In the genomic region with DNA sequence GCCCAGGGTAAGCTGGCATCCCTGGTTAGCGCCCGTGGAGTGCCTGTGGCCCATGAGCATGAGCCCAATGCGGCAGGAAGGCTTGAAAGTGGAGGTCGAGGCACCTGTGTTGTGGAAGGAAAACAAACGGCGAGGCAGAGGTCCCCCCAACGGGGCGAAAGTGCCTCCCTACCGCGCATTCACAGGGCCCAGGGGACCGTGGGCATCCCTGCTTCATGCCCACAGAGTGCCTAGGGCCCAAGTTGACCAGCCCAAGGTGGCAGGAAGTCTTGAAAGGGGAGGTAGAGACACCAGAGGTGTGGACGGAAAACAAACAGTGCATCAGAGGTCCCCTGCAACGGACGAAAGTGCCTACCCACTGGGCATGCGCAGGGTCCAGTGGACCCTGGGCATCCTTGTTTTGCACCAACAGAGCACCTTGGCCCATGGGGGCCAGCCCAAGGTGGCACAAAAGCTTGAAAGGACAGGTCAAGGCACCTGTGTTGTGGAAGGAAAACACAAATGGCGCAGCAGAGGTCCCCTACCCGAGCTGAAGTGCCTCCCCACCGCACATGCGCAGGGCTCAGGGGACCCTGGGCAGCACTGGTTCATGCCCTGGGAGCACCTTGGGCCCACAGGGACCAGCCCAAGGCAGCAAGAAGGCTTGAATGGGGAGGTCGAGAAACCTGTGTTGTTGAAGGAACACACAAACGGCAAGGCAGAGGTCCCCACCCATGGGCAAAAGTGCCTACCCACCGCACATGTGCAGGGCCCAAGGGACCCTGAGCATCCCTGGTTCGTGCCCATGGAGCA, we compare ENCODE assay signal across 13 cellular contexts.
DNase-seq lines count a peak whose midpoint lies in the region; ATAC-seq and TF ChIP-seq lines count a peak whose summit lies in the region.
"Had no signal": no experiment of that assay in that cellular context is flagged by ENCODE, and none has a peak within 500 bp of the region (broad histone marks: within the 10 kb centered on the region; RNA-seq: fewer than 3 reads in every experiment).

No MANE protein-coding gene starts in this region.

- DNase-seq in SK-N-SH (peak; percentile 2), WTC11 (ENCODE audit: low spot score) (peak; percentile 4), right atrium auricular region (ENCODE audit: low spot score) (peak; percentile 34), midbrain (lab: John Stamatoyannopoulos, UW) (no peak)
- DNase-seq in stimulated activated naive B cell treated with anti-CD40 and anti-IgM and Interleukin-4, amounts not matched to agents 10 μg/mL and 1 μg/mL and 100 μg/mL, for 72 hours, result peak; percentile 0
- DNase-seq: OCI-M1; stimulated activated CD4-positive, alpha-beta T cell treated with anti-CD3 and anti-CD28 coated beads, Interleukin-1b, Interleukin-23, amount 100 ng/mL, for 48 hours had no signal

- no peaks in the 10 kb centered on the region for H3K9me2 ChIP-seq in SK-N-SH

- H3K27ac ChIP-seq in SK-N-SH (ENCODE audit: low read depth in 2 of 2, low read length in 1 of 2), result no peak overlapping the region
- no peak overlapping the region for H3K27ac ChIP-seq in right atrium auricular region
- H3K27ac ChIP-seq: 22Rv1, neutrophil had no signal

- no peak overlapping the region for H3K4me3 Mint-ChIP-seq in WTC11
- no peak overlapping the region for H3K4me3 Mint-ChIP-seq in stimulated activated naive B cell treated with anti-CD40 and anti-IgM and Interleukin-4, amounts not matched to agents 10 μg/mL and 1 μg/mL and 100 μg/mL, for 72 hours
- H3K4me3 Mint-ChIP-seq: stimulated activated naive CD8-positive, alpha-beta T cell treated with anti-CD3 and anti-CD28 coated beads, Interleukin-15, amount 100 ng/mL, for 72 hours had no signal

- H3K27me3 Mint-ChIP-seq in WTC11 (ENCODE audit: low read depth), result peaks cover 8% of the 10 kb centered on the region
- no peaks in the 10 kb centered on the region for H3K27me3 Mint-ChIP-seq in stimulated activated naive B cell treated with anti-CD40 and anti-IgM and Interleukin-4, amounts not matched to agents 10 μg/mL and 1 μg/mL and 100 μg/mL, for 72 hours
- H3K27me3 Mint-ChIP-seq: stimulated activated naive CD8-positive, alpha-beta T cell treated with anti-CD3 and anti-CD28 coated beads, Interleukin-15, amount 100 ng/mL, for 72 hours had no signal

- H3K79me2 ChIP-seq in SK-N-SH (ENCODE audit: insufficient read depth), result no peaks in the 10 kb centered on the region

- WGBS in SK-N-SH (ENCODE audit: low lambda C conversion rate), result 13% methylated on average over 18 of the region's 23 CpGs

- H4K20me1 ChIP-seq in SK-N-SH (ENCODE audit: insufficient read depth), result no peaks in the 10 kb centered on the region

- TF ChIP-seq RAD21 in SK-N-SH (IDR thresholded peaks at IDR 0.05; ENCODE audit: low read length), result no peak

- H3K9me3 Mint-ChIP-seq in WTC11, result peaks cover 44% of the 10 kb centered on the region
- H3K9me3 Mint-ChIP-seq in stimulated activated naive B cell treated with anti-CD40 and anti-IgM and Interleukin-4, amounts not matched to agents 10 μg/mL and 1 μg/mL and 100 μg/mL, for 72 hours, result peaks cover 22 to 37% of the 10 kb centered on the region in 2 donors

- H3K27me3 ChIP-seq in SK-N-SH (ENCODE audit: insufficient read depth) (peaks cover 14% of the 10 kb centered on the region; the same call in 1 of the 2 replicates), right atrium auricular region (no peaks in the 10 kb centered on the region)
- H3K27me3 ChIP-seq: neutrophil had no signal

- H3K36me3 Mint-ChIP-seq in WTC11, result peaks cover 61% of the 10 kb centered on the region
- H3K36me3 Mint-ChIP-seq in stimulated activated naive B cell treated with anti-CD40 and anti-IgM and Interleukin-4, amounts not matched to agents 10 μg/mL and 1 μg/mL and 100 μg/mL, for 72 hours, result peaks cover 5 to 9% of the 10 kb centered on the region in 2 donors

- H3K27ac Mint-ChIP-seq in WTC11, result no peak overlapping the region
- no peak overlapping the region for H3K27ac Mint-ChIP-seq in stimulated activated naive B cell treated with anti-CD40 and anti-IgM and Interleukin-4, amounts not matched to agents 10 μg/mL and 1 μg/mL and 100 μg/mL, for 72 hours
- H3K27ac Mint-ChIP-seq: stimulated activated naive CD8-positive, alpha-beta T cell treated with anti-CD3 and anti-CD28 coated beads, Interleukin-15, amount 100 ng/mL, for 72 hours had no signal

- TF ChIP-seq CTCF in SK-N-SH (IDR thresholded peaks at IDR 0.05) (no peak), WTC11 (IDR thresholded peaks at IDR 0.05) (no peak), right atrium auricular region (IDR thresholded peaks at IDR 0.05) (no peak)

- no peak overlapping the region for H2AFZ ChIP-seq in SK-N-SH (ENCODE audit: low read depth)

- no peaks in the 10 kb centered on the region for H3K4me1 ChIP-seq in SK-N-SH (ENCODE audit: control insufficient read depth in 1 of 2, insufficient read depth in 2 of 2, low read depth in 1 of 2, low read length in 1 of 2)
- no peaks in the 10 kb centered on the region for H3K4me1 ChIP-seq in right atrium auricular region

- POLR2A ChIA-PET in SK-N-SH (lab: Yijun Ruan, JAX) (no interaction called here), WTC11 (lab: Charles Lee) (no interaction called here)

- ATAC-seq in SK-N-SH treated with all-trans-retinoic acid at 6 μM for 48 hours (no peak), WTC11 (no peak), HG02623 (IDR thresholded peaks at IDR 0.05; ENCODE audit: unreplicated experiment) (no peak), GM21447 (IDR thresholded peaks at IDR 0.05; ENCODE audit: unreplicated experiment) (no peak)
- no peak for ATAC-seq in stimulated activated naive B cell treated with anti-CD40 and anti-IgM and Interleukin-4, amounts not matched to agents 10 μg/mL and 1 μg/mL and 100 μg/mL, for 72 hours (replicated peaks)
- ATAC-seq: stimulated activated naive CD8-positive, alpha-beta T cell treated with anti-CD3 and anti-CD28 coated beads, Interleukin-15, amount 100 ng/mL, for 72 hours had no signal

- no peaks in the 10 kb centered on the region for H3K36me3 ChIP-seq in SK-N-SH (replicated peaks in 1 of 2; ENCODE audit: control insufficient read depth in 1 of 2, insufficient read depth in 2 of 2, low read length in 1 of 2)
- no peaks in the 10 kb centered on the region for H3K36me3 ChIP-seq in right atrium auricular region
- H3K36me3 ChIP-seq: neutrophil had no signal

- H3K9me3 ChIP-seq in SK-N-SH, result no peaks in the 10 kb centered on the region
- H3K9me3 ChIP-seq in right atrium auricular region, result no peaks in the 10 kb centered on the region

- no peak for TF ChIP-seq EP300 in SK-N-SH (IDR thresholded peaks at IDR 0.05; ENCODE audit: borderline replicate concordance in 1 of 2, low read depth in 1 of 2, low read length in 1 of 2)

- CTCF ChIA-PET in SK-N-SH (lab: Yijun Ruan, JAX) (no interaction called here), WTC11 (lab: Charles Lee) (no interaction called here)

- H3K4me3 ChIP-seq in SK-N-SH (ENCODE audit: low read depth in 2 of 2, low read length in 1 of 2) (no peak overlapping the region), right atrium auricular region (no peak overlapping the region)

- no peak overlapping the region for H3K4me2 ChIP-seq in SK-N-SH

- H3K9ac ChIP-seq in SK-N-SH, result no peak overlapping the region

- H3K4me1 Mint-ChIP-seq in WTC11, result no peaks in the 10 kb centered on the region
- H3K4me1 Mint-ChIP-seq in stimulated activated naive B cell treated with anti-CD40 and anti-IgM and Interleukin-4, amounts not matched to agents 10 μg/mL and 1 μg/mL and 100 μg/mL, for 72 hours, result no peaks in the 10 kb centered on the region
- H3K4me1 Mint-ChIP-seq: stimulated activated naive CD8-positive, alpha-beta T cell treated with anti-CD3 and anti-CD28 coated beads, Interleukin-15, amount 100 ng/mL, for 72 hours had no signal

- no peaks in the 10 kb centered on the region for H3F3A ChIP-seq in SK-N-SH (replicated peaks; ENCODE audit: insufficient read depth)

TF ChIP-seq in SK-N-SH, 30 proteins besides CTCF, POLR2A, EP300 and RAD21 (continues in another document):
- TF ChIP-seq, protein P1, sequence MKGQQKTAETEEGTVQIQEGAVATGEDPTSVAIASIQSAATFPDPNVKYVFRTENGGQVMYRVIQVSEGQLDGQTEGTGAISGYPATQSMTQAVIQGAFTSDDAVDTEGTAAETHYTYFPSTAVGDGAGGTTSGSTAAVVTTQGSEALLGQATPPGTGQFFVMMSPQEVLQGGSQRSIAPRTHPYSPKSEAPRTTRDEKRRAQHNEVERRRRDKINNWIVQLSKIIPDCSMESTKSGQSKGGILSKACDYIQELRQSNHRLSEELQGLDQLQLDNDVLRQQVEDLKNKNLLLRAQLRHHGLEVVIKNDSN (IDR thresholded peaks at IDR 0.05; ENCODE audit: borderline replicate concordance, low read depth), result no peak
- TF ChIP-seq FOXJ3 (CRISPR knock-in tag; IDR thresholded peaks at IDR 0.05), result no peak
- no peak for TF ChIP-seq ELF1 (IDR thresholded peaks at IDR 0.05)

TF ChIP-seq in SK-N-SH treated with all-trans-retinoic acid at 6 μM for 48 hours, 23 proteins besides CTCF, POLR2A, EP300 and RAD21 (continues in another document):
- TF ChIP-seq ZFP30 (CRISPR knock-in tag; IDR thresholded peaks at IDR 0.05) (no peak), RARB (CRISPR knock-in tag; IDR thresholded peaks at IDR 0.05) (no peak), ISL1 (CRISPR knock-in tag; IDR thresholded peaks at IDR 0.05) (no peak)

TF ChIP-seq in WTC11, 78 proteins besides CTCF, POLR2A, EP300 and RAD21:
- TF ChIP-seq, protein P2, sequence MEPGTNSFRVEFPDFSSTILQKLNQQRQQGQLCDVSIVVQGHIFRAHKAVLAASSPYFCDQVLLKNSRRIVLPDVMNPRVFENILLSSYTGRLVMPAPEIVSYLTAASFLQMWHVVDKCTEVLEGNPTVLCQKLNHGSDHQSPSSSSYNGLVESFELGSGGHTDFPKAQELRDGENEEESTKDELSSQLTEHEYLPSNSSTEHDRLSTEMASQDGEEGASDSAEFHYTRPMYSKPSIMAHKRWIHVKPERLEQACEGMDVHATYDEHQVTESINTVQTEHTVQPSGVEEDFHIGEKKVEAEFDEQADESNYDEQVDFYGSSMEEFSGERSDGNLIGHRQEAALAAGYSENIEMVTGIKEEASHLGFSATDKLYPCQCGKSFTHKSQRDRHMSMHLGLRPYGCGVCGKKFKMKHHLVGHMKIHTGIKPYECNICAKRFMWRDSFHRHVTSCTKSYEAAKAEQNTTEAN (CRISPR knock-in tag; IDR thresholded peaks at IDR 0.05), result no peak
- no peak for TF ChIP-seq GABPB1 (CRISPR knock-in tag; IDR thresholded peaks at IDR 0.05)
- TF ChIP-seq, protein P3, sequence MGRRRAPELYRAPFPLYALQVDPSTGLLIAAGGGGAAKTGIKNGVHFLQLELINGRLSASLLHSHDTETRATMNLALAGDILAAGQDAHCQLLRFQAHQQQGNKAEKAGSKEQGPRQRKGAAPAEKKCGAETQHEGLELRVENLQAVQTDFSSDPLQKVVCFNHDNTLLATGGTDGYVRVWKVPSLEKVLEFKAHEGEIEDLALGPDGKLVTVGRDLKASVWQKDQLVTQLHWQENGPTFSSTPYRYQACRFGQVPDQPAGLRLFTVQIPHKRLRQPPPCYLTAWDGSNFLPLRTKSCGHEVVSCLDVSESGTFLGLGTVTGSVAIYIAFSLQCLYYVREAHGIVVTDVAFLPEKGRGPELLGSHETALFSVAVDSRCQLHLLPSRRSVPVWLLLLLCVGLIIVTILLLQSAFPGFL (CRISPR knock-in tag; IDR thresholded peaks at IDR 0.05; ENCODE audit: borderline replicate concordance), result no peak
- TF ChIP-seq RELA (CRISPR knock-in tag; IDR thresholded peaks at IDR 0.05; ENCODE audit: borderline replicate concordance), result no peak
